Comparison of ENCODE assay signal across 23 cellular contexts in genomic region chr5:26955161-26955560, GRCh38.
A peak's percentile ranks its signal among the peaks of the same experiment; 100 is the strongest.
DNase-seq lines count a peak whose midpoint lies in the region; FAIRE-seq and TF ChIP-seq lines count a peak whose summit lies in the region.
"Had no signal": no experiment of that assay in that cellular context is flagged by ENCODE, and none has a peak within 500 bp of the region (broad histone marks: within the 10 kb centered on the region; RNA-seq: fewer than 3 reads in every experiment).

No MANE protein-coding gene starts in this region.

- H3K4me3 ChIP-seq in fibroblast of pulmonary artery (replicated peaks; ENCODE audit: low read depth, low read length) = no peak overlapping the region
- no peak overlapping the region for H3K4me3 ChIP-seq in right atrium auricular region
- H3K4me3 ChIP-seq: BLaER1 had no signal

- no peaks in the 10 kb centered on the region for H3K9me3 ChIP-seq in right atrium auricular region
- H3K9me3 ChIP-seq: BE2C, BLaER1 had no signal

- DNase-seq in amniotic epithelial cell (ENCODE audit: low read depth) (peak; percentile 83), fibroblast of pulmonary artery (ENCODE audit: low read depth) (peak; percentile 4), NCI-H524 treated with DMSO at 0.1 percent for 48 hours (lab: John Stamatoyannopoulos, UW) (no peak), right atrium auricular region (ENCODE audit: low spot score) (no peak), GM12892 (ENCODE audit: insufficient read length) (no peak)
- DNase-seq: 8988T; ACHN; BE2C; C1 segment of cervical spinal cord; CD4-positive, alpha-beta memory T cell; CD4-positive, CD25-positive, alpha-beta regulatory T cell; CD8-positive, alpha-beta memory T cell; COR-L47; DMS 273 treated with DMSO at 0.1 percent for 48 hours; DMS153; DMS53; DMS79 treated with DMSO at 0.1 percent for 48 hours; GF-D8 had no signal

- TF ChIP-seq CTCF in fibroblast of pulmonary artery (IDR thresholded peaks at IDR 0.05; ENCODE audit: low read length, missing control alignments) (no peak), right atrium auricular region (IDR thresholded peaks at IDR 0.05) (no peak)

- no peak for FAIRE-seq in GM12892 (lab: Jason Lieb, UNC)
- FAIRE-seq: A204.1, G401.6, GM12891, GM18507 had no signal

- H3K4me1 ChIP-seq in right atrium auricular region = no peaks in the 10 kb centered on the region
- H3K4me1 ChIP-seq: BE2C, BLaER1 had no signal

- H3K36me3 ChIP-seq in right atrium auricular region = no peaks in the 10 kb centered on the region
- H3K36me3 ChIP-seq: BE2C, BLaER1 had no signal

- no peak for TF ChIP-seq POLR2A in GM12892 (IDR thresholded peaks at IDR 0.05; ENCODE audit: low read depth, low read length)

- H3K27me3 ChIP-seq in right atrium auricular region = no peaks in the 10 kb centered on the region
- H3K27me3 ChIP-seq: BE2C, BLaER1 had no signal

- H3K27ac ChIP-seq in right atrium auricular region = no peak overlapping the region
- H3K27ac ChIP-seq: BLaER1 had no signal

Comparison
In these comparisons a context has a peak if more than half of its experiments do, and no peak if none do; other contexts are left out.
1. DNase-seq: peak in amniotic epithelial cell (single experiment) and fibroblast of pulmonary artery (single experiment); none in NCI-H524 treated with DMSO at 0.1 percent for 48 hours (single experiment), right atrium auricular region (single experiment) and GM12892 (single experiment).